Comparison of ENCODE assay signal across 1 cellular context in genomic region chr20:20085071-20085470, GRCh38.
TF ChIP-seq lines count a peak whose summit lies in the region.

No MANE protein-coding gene starts in this region.

TF ChIP-seq in HEK293, 187 proteins besides CTCF, POLR2A, EP300 and RAD21 (continued from another document):
- TF ChIP-seq ZNF518A (tag by site-specific recombination; conservative IDR thresholded peaks at IDR 0.05; ENCODE audit: low read depth) (peak; percentile 62), ZNF544 (tag by site-specific recombination; IDR thresholded peaks at IDR 0.05) (no peak), ZBTB49 (tag by site-specific recombination; IDR thresholded peaks at IDR 0.05; ENCODE audit: low read depth) (no peak), ZBTB21 (tag by site-specific recombination; IDR thresholded peaks at IDR 0.05) (peak; percentile 85), ZBTB7A (tag by site-specific recombination; IDR thresholded peaks at IDR 0.05; ENCODE audit: low read depth) (no peak), ZNF416 (tag by site-specific recombination; IDR thresholded peaks at IDR 0.05) (no peak), ZBTB26 (tag by site-specific recombination; optimal IDR thresholded peaks at IDR 0.05) (no peak), ZNF248 (tag by site-specific recombination; IDR thresholded peaks at IDR 0.05) (no peak), ZNF600 (tag by site-specific recombination; IDR thresholded peaks at IDR 0.05) (peak; percentile 31; the same call in 1 of the 2 replicates), ZNF239 (tag by site-specific recombination; IDR thresholded peaks at IDR 0.05) (no peak), ZBTB48 (tag by site-specific recombination; IDR thresholded peaks at IDR 0.05) (no peak), HIC1 (tag by site-specific recombination; IDR thresholded peaks at IDR 0.05) (peak; percentile 46; the same call in 1 of the 2 replicates)
